In genomic region chr3:72289708-72290104, GRCh38 we compare ENCODE assay signal across 14 cellular contexts.
DNase-seq lines count a peak whose midpoint lies in the region; ATAC-seq and TF ChIP-seq lines count a peak whose summit lies in the region.
"Had no signal": no experiment of that assay in that cellular context is flagged by ENCODE, and none has a peak within 500 bp of the region (broad histone marks: within the 10 kb centered on the region; RNA-seq: fewer than 3 reads in every experiment).

No MANE protein-coding gene starts in this region.

- CTCF ChIA-PET in activated naive CD4-positive, alpha-beta T cell treated with anti-CD3 and anti-CD28 coated beads for 36 hours (lab: Charles Lee): interaction anchor here (1.6 kb wide), 1 partner anchor 11 kb away, joined by 3 read pairs; no protein-coding TSS in a partner anchor
- CTCF ChIA-PET in OCI-LY7 (lab: Charles Lee; ENCODE audit: unreplicated experiment): interaction anchor here (1.7 kb wide), 1 partner anchor 21 kb away, joined by 4 read pairs; no protein-coding TSS in a partner anchor

- H3K27ac ChIP-seq in OCI-LY7 (ENCODE audit: low read depth, low read length, poor library complexity, severe bottlenecking) (peak overlapping the region; percentile 13), gastroesophageal sphincter (peak overlapping the region in 3 of 4 donors; percentile 13 to 70 (median 51)), stomach smooth muscle (ENCODE audit: low read length) (no peak overlapping the region)
- H3K27ac ChIP-seq: brain microvascular endothelial cell, epithelial cell of prostate, upper lobe of left lung had no signal

- POLR2A ChIA-PET in OCI-LY7 (lab: Charles Lee): interaction anchor here (0.6 to 2.1 kb wide), 6 partner anchors 11 to 210 kb away, joined by 3 to 8 read pairs (median 4); no protein-coding TSS in a partner anchor

- no peak for ATAC-seq in gastroesophageal sphincter

- H3K4me3 ChIP-seq in OCI-LY7 (ENCODE audit: low read depth, low read length, poor library complexity, severe bottlenecking) (peak overlapping the region; percentile 60), gastroesophageal sphincter (no peak overlapping the region), stomach smooth muscle (ENCODE audit: low read length in 2 of 2) (peak overlapping the region; percentile 67 to 68)

- H3K4me3 Mint-ChIP-seq in activated naive CD4-positive, alpha-beta T cell treated with anti-CD3 and anti-CD28 coated beads for 36 hours: peak overlapping the region; percentile 53

- H4K20me1 ChIP-seq in OCI-LY7 (ENCODE audit: insufficient read depth, low read length): no peaks in the 10 kb centered on the region

- no peak for TF ChIP-seq CTCF in OCI-LY7 (conservative IDR thresholded peaks at IDR 0.05; ENCODE audit: low read length)
- TF ChIP-seq CTCF in gastroesophageal sphincter (IDR thresholded peaks at IDR 0.05): no peak

- H3K27me3 Mint-ChIP-seq in activated naive CD4-positive, alpha-beta T cell treated with anti-CD3 and anti-CD28 coated beads for 36 hours (ENCODE audit: low read depth): no peaks in the 10 kb centered on the region

- H3K27ac Mint-ChIP-seq in activated naive CD4-positive, alpha-beta T cell treated with anti-CD3 and anti-CD28 coated beads for 36 hours: no peak overlapping the region

- BruUV-seq in OCI-LY7 (replicated peaks; lab: Mats Ljungman, UMichigan): no TSS peak

- no peaks in the 10 kb centered on the region for H3K9me3 Mint-ChIP-seq in activated naive CD4-positive, alpha-beta T cell treated with anti-CD3 and anti-CD28 coated beads for 36 hours

- no peaks in the 10 kb centered on the region for H3K27me3 ChIP-seq in gastroesophageal sphincter
- H3K27me3 ChIP-seq in stomach smooth muscle (ENCODE audit: control insufficient read depth in 1 of 2, insufficient read depth in 2 of 2, low read length in 2 of 2): no peaks in the 10 kb centered on the region
- H3K27me3 ChIP-seq: upper lobe of left lung had no signal

- H3K9me3 ChIP-seq in OCI-LY7 (ENCODE audit: low read length) (no peaks in the 10 kb centered on the region), gastroesophageal sphincter (no peaks in the 10 kb centered on the region), stomach smooth muscle (ENCODE audit: control insufficient read depth in 2 of 2, low read length in 2 of 2) (no peaks in the 10 kb centered on the region)
- H3K9me3 ChIP-seq: upper lobe of left lung had no signal

- TF ChIP-seq POLR2A in gastroesophageal sphincter (IDR thresholded peaks at IDR 0.05): no peak

- intact Hi-C loops in activated naive CD4-positive, alpha-beta T cell treated with anti-CD3 and anti-CD28 coated beads for 36 hours (cut with micrococcal nuclease): no loop called here
- intact Hi-C loops in OCI-LY7 (cut with micrococcal nuclease; ENCODE audit: unreplicated experiment): no loop called here

- 73% methylated on average over 4 of the region's 4 CpGs; no CpG with 5 or more reads in 1 of the 2 donors for WGBS in gastroesophageal sphincter (ENCODE audit: low coverage in 1 of 2), 2 donors

- H3K9ac ChIP-seq in stomach smooth muscle (ENCODE audit: low read length in 2 of 2): peak overlapping the region in 1 of 2 donors; percentile 21

- no peaks in the 10 kb centered on the region for H3K36me3 Mint-ChIP-seq in activated naive CD4-positive, alpha-beta T cell treated with anti-CD3 and anti-CD28 coated beads for 36 hours (ENCODE audit: low read depth)

- H3K36me3 ChIP-seq in OCI-LY7 (ENCODE audit: insufficient read depth, low read length) (no peaks in the 10 kb centered on the region), gastroesophageal sphincter (no peaks in the 10 kb centered on the region), stomach smooth muscle (ENCODE audit: control insufficient read depth in 2 of 2, insufficient read depth in 2 of 2, low read length in 2 of 2) (no peaks in the 10 kb centered on the region)
- H3K36me3 ChIP-seq: brain microvascular endothelial cell, upper lobe of left lung had no signal

- H2AFZ ChIP-seq in OCI-LY7 (ENCODE audit: low read length): peak overlapping the region; percentile 90

- H3K9me2 ChIP-seq in OCI-LY7 (ENCODE audit: insufficient read depth, low read length): no peaks in the 10 kb centered on the region

- no peak for TF ChIP-seq EP300 in gastroesophageal sphincter (IDR thresholded peaks at IDR 0.05)

- peaks cover 22% of the 10 kb centered on the region for H3K4me1 ChIP-seq in OCI-LY7 (ENCODE audit: insufficient read depth, low read length, poor library complexity, severe bottlenecking)
- H3K4me1 ChIP-seq in gastroesophageal sphincter: peaks cover 0 to 24% (median 0%) of the 10 kb centered on the region in 3 donors
- H3K4me1 ChIP-seq in stomach smooth muscle (ENCODE audit: control insufficient read depth, insufficient read depth, low read length): peaks cover 27% of the 10 kb centered on the region

- peak overlapping the region; percentile 92 for H3K4me2 ChIP-seq in OCI-LY7 (ENCODE audit: low read length)

- no peak for DNase-seq in activated naive CD4-positive, alpha-beta T cell treated with anti-CD3 and anti-CD28 coated beads for 36 hours
- no peak for DNase-seq in activated naive CD4-positive, alpha-beta T cell treated with anti-CD3 and anti-CD28 coated beads, Interleukin-2, amount 50 U/mL, for 16 hours
- DNase-seq in OCI-LY7 (ENCODE audit: low spot score) (no peak), SW480 (ENCODE audit: low spot score) (no peak), HPDE6-E6E7 (ENCODE audit: extremely low spot score) (no peak), T-helper 1 cell (no peak)
- DNase-seq: activated CD8-positive, alpha-beta memory T cell treated with anti-CD3 and anti-CD28 coated beads, Interleukin-2, amount 50 U/mL, for 48 hours; DMS153; NCI-H446 had no signal

- peaks cover 13% of the 10 kb centered on the region for H3K4me1 Mint-ChIP-seq in activated naive CD4-positive, alpha-beta T cell treated with anti-CD3 and anti-CD28 coated beads for 36 hours (ENCODE audit: low read depth)

- no peaks in the 10 kb centered on the region for H3K79me2 ChIP-seq in OCI-LY7 (ENCODE audit: insufficient read depth, low read depth, low read length)

Comparison
In these comparisons a context has a peak if more than half of its experiments do, and no peak if none do; other contexts are left out.
1. H3K4me3 ChIP-seq: peak in OCI-LY7 (single experiment) and stomach smooth muscle (2 of 2); none in gastroesophageal sphincter (0 of 2).